7 cellular contexts compared by ENCODE assay signal in the genomic region with DNA sequence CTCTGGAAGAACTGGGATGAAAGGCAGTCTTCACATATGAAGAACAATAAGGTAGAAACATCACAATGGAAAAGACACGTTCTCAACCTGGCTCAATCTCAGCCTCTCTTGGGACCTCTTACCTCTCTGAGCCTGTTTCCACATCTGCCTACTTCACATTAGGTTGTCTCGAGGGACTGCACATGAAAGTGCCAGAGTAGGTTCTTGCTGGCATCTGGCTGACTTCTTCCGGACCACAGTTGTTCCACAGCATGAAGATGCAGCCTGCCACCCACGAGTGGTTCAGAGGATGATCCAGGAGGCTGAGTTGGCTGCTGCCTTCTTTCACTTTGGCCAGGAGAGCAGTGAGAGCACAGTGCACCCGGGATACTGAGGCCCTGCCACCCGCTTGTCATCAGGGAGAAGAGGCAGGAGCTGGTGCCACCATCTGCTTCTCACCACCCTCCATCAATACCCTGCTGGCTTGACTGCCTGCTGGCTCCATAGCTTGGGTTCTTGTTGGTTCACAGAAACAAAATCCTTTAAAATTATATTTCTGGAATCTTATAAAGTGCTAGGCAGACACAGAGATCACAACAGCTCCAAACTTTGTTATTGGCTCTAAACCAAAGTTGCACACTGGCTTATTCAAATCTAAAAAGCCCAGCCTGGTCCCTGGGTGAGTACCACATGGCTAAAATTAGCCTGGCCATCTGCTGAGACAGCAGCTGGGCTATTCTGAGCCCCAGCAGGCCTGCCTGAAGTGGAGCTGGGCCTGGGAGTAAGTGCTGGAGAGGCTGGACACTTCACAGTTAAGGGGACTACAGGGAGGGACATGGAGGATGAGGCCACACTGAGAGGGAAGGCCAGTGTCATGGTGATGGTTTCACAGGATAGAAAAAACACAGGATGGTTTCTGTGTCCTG. TPM values are rescaled to one million over a fixed set of nuclear protein-coding genes. Genes with fewer than 3 reads are reported as not detected.
A peak's percentile ranks its signal among the peaks of the same experiment; 100 is the strongest.
DNase-seq lines count a peak whose midpoint lies in the region; ATAC-seq and TF ChIP-seq lines count a peak whose summit lies in the region.

No MANE protein-coding gene starts in this region.

- DNase-seq in anterior cingulate cortex (lab: John Stamatoyannopoulos, UW) (peak in 42 of 58 donors; percentile 5 to 79 (median 32)), sciatic nerve (ENCODE audit: low spot score) (no peak), DMS114 treated with DMSO at 0.1 percent for 48 hours (lab: John Stamatoyannopoulos, UW; ENCODE audit: unreplicated experiment) (no peak), SIG-M5 (lab: John Stamatoyannopoulos, UW) (no peak), PC-3 (no peak)

- POLR2A ChIA-PET in PC-3 (lab: Charles Lee; ENCODE audit: unreplicated experiment), result no interaction called here

- H3K36me3 ChIP-seq in PC-3 (ENCODE audit: low read depth, low read length), result peaks cover 36% of the 10 kb centered on the region

- H4K20me1 ChIP-seq in PC-3 (ENCODE audit: low read length), result no peaks in the 10 kb centered on the region

- no peaks in the 10 kb centered on the region for H3K9me3 ChIP-seq in PC-3 (ENCODE audit: low read length)

- H3K27ac ChIP-seq in PC-3 (ENCODE audit: low read length), result no peak overlapping the region

- no TSS peak for BruUV-seq in PC-3 (replicated peaks; lab: Mats Ljungman, UMichigan)

- H3F3A ChIP-seq in PC-3 (ENCODE audit: low read length, unreplicated experiment), result no peaks in the 10 kb centered on the region

- H3K27me3 ChIP-seq in PC-3 (ENCODE audit: low read length), result no peaks in the 10 kb centered on the region

- intact Hi-C loops in sciatic nerve (cut with DNase I), result no loop called here
- intact Hi-C loops in PC-3 (cut with micrococcal nuclease), result no loop called here

- no peak overlapping the region for H3K4me3 ChIP-seq in PC-3 (ENCODE audit: low read length)

- CTCF ChIA-PET in PC-3 (lab: Charles Lee), result no interaction called here

- no peaks in the 10 kb centered on the region for H3K79me2 ChIP-seq in PC-3 (ENCODE audit: low read length)

- no peaks in the 10 kb centered on the region for H3K9me2 ChIP-seq in PC-3 (replicated peaks; ENCODE audit: low read length)

- ATAC-seq in GM19397 (IDR thresholded peaks at IDR 0.05; ENCODE audit: unreplicated experiment) (peak; percentile 54), HG03196 (IDR thresholded peaks at IDR 0.05; ENCODE audit: unreplicated experiment) (peak; percentile 49), sciatic nerve (peak; percentile 94), PC-3 (no peak)

- no peak overlapping the region for H2AFZ ChIP-seq in PC-3 (ENCODE audit: low read length)

- no peak overlapping the region for H3K9ac ChIP-seq in PC-3 (ENCODE audit: low read length)

- H3K4me2 ChIP-seq in PC-3 (ENCODE audit: low read length), result no peak overlapping the region

- TF ChIP-seq CTCF in PC-3 (conservative IDR thresholded peaks at IDR 0.05; ENCODE audit: low read depth, low read length), result no peak

- no peaks in the 10 kb centered on the region for H3K4me1 ChIP-seq in PC-3 (ENCODE audit: insufficient read depth, low read length)

RNA-seq across cellular contexts. Expression of a gene that starts 47.0 kb away (rescaled TPM):
- total RNA-seq in sciatic nerve, result 1.8 TPM
- 21.9 and 25.3 TPM in 2 replicates for total RNA-seq in PC-3 (2014; rRNA removed)

RNA-seq across cellular contexts. Expression of a gene that starts 52.0 kb away (rescaled TPM):
- total RNA-seq in sciatic nerve, result 85.2 TPM
- total RNA-seq in PC-3 (2014; rRNA removed), result 536 and 538 TPM in 2 replicates

Comparison
In these comparisons a context has a peak if more than half of its experiments do, and no peak if none do; other contexts are left out.
1. DNase-seq: peak in anterior cingulate cortex (42 of 58); none in sciatic nerve (single experiment), DMS114 treated with DMSO at 0.1 percent for 48 hours (single experiment), SIG-M5 (single experiment) and PC-3 (single experiment).